In genomic region chr17:17108681-17109049, GRCh38 we compare ENCODE assay signal across 9 cellular contexts.
DNase-seq lines count a peak whose midpoint lies in the region; ATAC-seq lines count a peak whose summit lies in the region.
"Had no signal": no experiment of that assay in that cellular context is flagged by ENCODE, and none has a peak within 500 bp of the region (broad histone marks: within the 10 kb centered on the region; RNA-seq: fewer than 3 reads in every experiment).

No MANE protein-coding gene starts in this region.

- H3K27me3 Mint-ChIP-seq in immature natural killer cell (ENCODE audit: low read depth in 3 of 3), result peaks cover 0 to 3% (median 0%) of the 10 kb centered on the region in 3 donors
- no peaks in the 10 kb centered on the region for H3K27me3 Mint-ChIP-seq in activated T-cell treated with anti-CD3 and anti-CD28 coated beads, Interleukin-2, amount 50 U/mL, for 4 hours (ENCODE audit: low read depth)
- no peaks in the 10 kb centered on the region for H3K27me3 Mint-ChIP-seq in activated CD8-positive, alpha-beta T cell treated with anti-CD3 and anti-CD28 coated beads, Interleukin-2, amount 10 ng/mL, durations not matched to agents 7 days and 5 days (ENCODE audit: low read depth)

- no peaks in the 10 kb centered on the region for H3K9me3 ChIP-seq in skeletal muscle tissue (ENCODE audit: control insufficient read depth in 3 of 3, low read length in 3 of 3)

- no peaks in the 10 kb centered on the region for H3K9me3 Mint-ChIP-seq in immature natural killer cell
- no peaks in the 10 kb centered on the region for H3K9me3 Mint-ChIP-seq in activated T-cell treated with anti-CD3 and anti-CD28 coated beads, Interleukin-2, amount 50 U/mL, for 4 hours
- H3K9me3 Mint-ChIP-seq in activated CD8-positive, alpha-beta T cell treated with anti-CD3 and anti-CD28 coated beads, Interleukin-2, amount 10 ng/mL, durations not matched to agents 7 days and 5 days (ENCODE audit: insufficient read depth), result no peaks in the 10 kb centered on the region

- peak overlapping the region; percentile 89 to 98 (median 94) for H3K27ac Mint-ChIP-seq in immature natural killer cell
- H3K27ac Mint-ChIP-seq in activated CD8-positive, alpha-beta T cell treated with anti-CD3 and anti-CD28 coated beads, Interleukin-2, amount 10 ng/mL, durations not matched to agents 7 days and 5 days, result no peak overlapping the region

- peak overlapping the region; percentile 64 for H3K27ac ChIP-seq in skeletal muscle tissue (ENCODE audit: low read depth, low read length)

- CTCF ChIA-PET in activated CD8-positive, alpha-beta T cell treated with anti-CD3 and anti-CD28 coated beads, Interleukin-2, amount 10 ng/mL, durations not matched to agents 7 days and 5 days (lab: Charles Lee), result interaction anchor here (0.7 to 1.3 kb wide), 2 partner anchors 67 to 127 kb away, joined by 3 read pairs; no protein-coding TSS in a partner anchor

- H3K4me3 Mint-ChIP-seq in immature natural killer cell, result peak overlapping the region in 1 of 5 donors; percentile 82
- no peak overlapping the region for H3K4me3 Mint-ChIP-seq in activated T-cell treated with anti-CD3 and anti-CD28 coated beads, Interleukin-2, amount 50 U/mL, for 4 hours
- H3K4me3 Mint-ChIP-seq in activated CD8-positive, alpha-beta T cell treated with anti-CD3 and anti-CD28 coated beads, Interleukin-2, amount 10 ng/mL, durations not matched to agents 7 days and 5 days, result no peak overlapping the region

- peaks cover 1% of the 10 kb centered on the region for H3K36me3 ChIP-seq in H7 (replicated peaks; ENCODE audit: control insufficient read depth, insufficient read depth, low read length)
- peaks cover 0 to 2% (median 0%) of the 10 kb centered on the region in 3 donors for H3K36me3 ChIP-seq in skeletal muscle tissue (ENCODE audit: control insufficient read depth in 3 of 3, insufficient read depth in 3 of 3, low read length in 3 of 3)

- no peak for ATAC-seq in GM19324 (IDR thresholded peaks at IDR 0.05; ENCODE audit: low FRiP score, unreplicated experiment)
- ATAC-seq in activated T-cell treated with anti-CD3 and anti-CD28 coated beads, Interleukin-2, amount 50 U/mL, for 4 hours, result no peak
- no peak for ATAC-seq in activated CD8-positive, alpha-beta T cell treated with anti-CD3 and anti-CD28 coated beads, Interleukin-2, amount 10 ng/mL, durations not matched to agents 7 days and 5 days

- H3K4me3 ChIP-seq in H7 (ENCODE audit: insufficient read depth, low read depth, low read length) (no peak overlapping the region), skeletal muscle tissue (ENCODE audit: low read length in 3 of 3) (no peak overlapping the region)

- POLR2A ChIA-PET in activated CD8-positive, alpha-beta T cell treated with anti-CD3 and anti-CD28 coated beads, Interleukin-2, amount 10 ng/mL, durations not matched to agents 7 days and 5 days (lab: Charles Lee), result no interaction called here

- H3K27me3 ChIP-seq in H7 (ENCODE audit: control insufficient read depth, insufficient read depth, low read length), result no peaks in the 10 kb centered on the region
- H3K27me3 ChIP-seq in skeletal muscle tissue (ENCODE audit: control insufficient read depth in 3 of 3, insufficient read depth in 3 of 3, low read length in 3 of 3), result no peaks in the 10 kb centered on the region

- H3K9ac ChIP-seq in skeletal muscle tissue (ENCODE audit: low read depth in 1 of 3, low read length in 3 of 3), result peak overlapping the region in 2 of 3 donors; percentile 47 to 76

- peaks cover 71 to 90% (median 90%) of the 10 kb centered on the region in 3 donors for H3K4me1 ChIP-seq in skeletal muscle tissue (ENCODE audit: control insufficient read depth in 3 of 3, insufficient read depth in 3 of 3, low read length in 3 of 3)

- peaks cover 65 to 72% of the 10 kb centered on the region in 2 donors for H3K4me1 Mint-ChIP-seq in immature natural killer cell
- peaks cover 62% of the 10 kb centered on the region for H3K4me1 Mint-ChIP-seq in activated T-cell treated with anti-CD3 and anti-CD28 coated beads, Interleukin-2, amount 50 U/mL, for 4 hours (ENCODE audit: low read depth)
- H3K4me1 Mint-ChIP-seq in activated CD8-positive, alpha-beta T cell treated with anti-CD3 and anti-CD28 coated beads, Interleukin-2, amount 10 ng/mL, durations not matched to agents 7 days and 5 days (ENCODE audit: low read depth), result peaks cover 48% of the 10 kb centered on the region

- peaks cover 0 to under 1% (median 0%) of the 10 kb centered on the region in 3 donors for H3K36me3 Mint-ChIP-seq in immature natural killer cell
- H3K36me3 Mint-ChIP-seq in activated T-cell treated with anti-CD3 and anti-CD28 coated beads, Interleukin-2, amount 50 U/mL, for 4 hours (ENCODE audit: insufficient read depth), result no peaks in the 10 kb centered on the region
- peaks cover 7% of the 10 kb centered on the region for H3K36me3 Mint-ChIP-seq in activated CD8-positive, alpha-beta T cell treated with anti-CD3 and anti-CD28 coated beads, Interleukin-2, amount 10 ng/mL, durations not matched to agents 7 days and 5 days (ENCODE audit: low read depth)

- DNase-seq in H7, result peak; percentile 62
- peak in 46 of 56 donors; percentile 20 to 85 (median 54) for DNase-seq in amygdala (lab: John Stamatoyannopoulos, UW)
- DNase-seq in immature natural killer cell, result no peak
- DNase-seq in AG08395 (ENCODE audit: low spot score), result no peak
- DNase-seq in activated T-cell treated with anti-CD3 and anti-CD28 coated beads, Interleukin-2, amount 50 U/mL, for 4 hours, result no peak
- no peak for DNase-seq in activated CD8-positive, alpha-beta T cell treated with anti-CD3 and anti-CD28 coated beads, Interleukin-2, amount 10 ng/mL, durations not matched to agents 7 days and 5 days
- DNase-seq: activated naive CD4-positive, alpha-beta T cell had no signal

Comparison
In these comparisons a context has a peak if more than half of its experiments do, and no peak if none do; other contexts are left out.
1. DNase-seq: peak in H7 (single experiment) and amygdala (46 of 56); none in immature natural killer cell (0 of 3), AG08395 (single experiment), activated T-cell treated with anti-CD3 and anti-CD28 coated beads, Interleukin-2, amount 50 U/mL, for 4 hours (single experiment) and activated CD8-positive, alpha-beta T cell treated with anti-CD3 and anti-CD28 coated beads, Interleukin-2, amount 10 ng/mL, durations not matched to agents 7 days and 5 days (single experiment).